ENCODE assay signal across 12 cellular contexts in the genomic region with DNA sequence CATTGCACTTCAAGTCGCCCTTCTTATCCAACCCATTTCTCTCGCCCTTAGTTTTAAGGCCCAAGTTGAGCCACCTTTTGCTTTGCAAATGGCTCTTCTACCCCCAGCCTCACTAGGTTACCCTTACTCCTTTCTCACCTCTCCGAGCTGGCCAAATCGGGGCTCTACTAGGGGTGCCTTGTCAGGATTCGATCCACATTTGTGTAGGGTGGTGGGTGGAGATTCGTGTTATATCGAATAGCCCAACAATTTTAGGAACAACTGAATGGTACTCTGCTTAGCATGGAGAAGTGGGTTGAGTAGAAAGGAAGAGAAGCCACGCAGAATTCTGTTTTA. TPM values are rescaled to one million over a fixed set of nuclear protein-coding genes. Genes with fewer than 3 reads are reported as not detected.
A peak's percentile ranks its signal among the peaks of the same experiment; 100 is the strongest.
DNase-seq lines count a peak whose midpoint lies in the region; ATAC-seq and TF ChIP-seq lines count a peak whose summit lies in the region.
"Had no signal": no experiment of that assay in that cellular context is flagged by ENCODE, and none has a peak within 500 bp of the region (broad histone marks: within the 10 kb centered on the region; RNA-seq: fewer than 3 reads in every experiment).

No MANE protein-coding gene starts in this region.

- no peak overlapping the region for H3K27ac ChIP-seq in MM.1S (ENCODE audit: low read length)
- H3K27ac ChIP-seq in ectodermal cell (ENCODE audit: insufficient read depth, low read depth, low read length, poor library complexity, severe bottlenecking), result no peak overlapping the region
- H3K27ac ChIP-seq in tibial nerve, result peak overlapping the region; percentile 66 to 88 (median 78)

- TF ChIP-seq POLR2A in tibial nerve (IDR thresholded peaks at IDR 0.05), result no peak

- H3K4me1 ChIP-seq in MM.1S (ENCODE audit: low read length) (no peaks in the 10 kb centered on the region; the same call in 1 of the 2 replicates), ectodermal cell (ENCODE audit: control insufficient read depth, insufficient read depth, low read length) (peaks cover 11% of the 10 kb centered on the region), tibial nerve (peaks cover 0 to 71% (median 5%) of the 10 kb centered on the region in 4 donors)

- TF ChIP-seq EP300 in tibial nerve (IDR thresholded peaks at IDR 0.05), result no peak

- H3K4me1 Mint-ChIP-seq in mesothelial cell of epicardium, result peaks cover 52% of the 10 kb centered on the region

- no peaks in the 10 kb centered on the region; the same call in 1 of the 2 replicates for H3K36me3 ChIP-seq in MM.1S (replicated peaks; ENCODE audit: insufficient read depth, low read length)
- no peaks in the 10 kb centered on the region for H3K36me3 ChIP-seq in ectodermal cell (ENCODE audit: control insufficient read depth, insufficient read depth, low read length)
- H3K36me3 ChIP-seq in tibial nerve, result no peaks in the 10 kb centered on the region

- H3F3A ChIP-seq in MM.1S (ENCODE audit: insufficient read depth, low read length), result no peaks in the 10 kb centered on the region; the same call in 1 of the 2 replicates

- no peak for ATAC-seq in HG02852 (IDR thresholded peaks at IDR 0.05; ENCODE audit: unreplicated experiment)
- ATAC-seq: activated T-cell treated with anti-CD3 and anti-CD28 coated beads, Interleukin-2, amount 50 U/mL, for 72 hours; K562 had no signal

- no peaks in the 10 kb centered on the region for H3K79me2 ChIP-seq in MM.1S (ENCODE audit: low read length)

- DNase-seq in MM.1S (no peak), mesothelial cell of epicardium (ENCODE audit: low spot score in 2 of 2, unreplicated experiment in 2 of 2) (no peak), tibial nerve (ENCODE audit: low spot score in 2 of 2) (no peak), mucosa of gallbladder (ENCODE audit: low spot score) (no peak), CD1c-positive myeloid dendritic cell (ENCODE audit: extremely low spot score) (no peak), NCI-H2227 (lab: John Stamatoyannopoulos, UW; ENCODE audit: unreplicated experiment) (no peak)
- DNase-seq: activated T-cell treated with anti-CD3 and anti-CD28 coated beads, Interleukin-2, amount 50 U/mL, for 72 hours; NCI-H446; T-helper 9 cell had no signal

- H3K9ac ChIP-seq in MM.1S (ENCODE audit: low read length), result no peak overlapping the region

- H3K4me2 ChIP-seq in MM.1S (ENCODE audit: low read depth, low read length), result peak overlapping the region; percentile 100; the same call in 1 of the 2 replicates

- H4K20me1 ChIP-seq in MM.1S (ENCODE audit: insufficient read depth, low read length), result no peaks in the 10 kb centered on the region

- H3K4me3 ChIP-seq in MM.1S (ENCODE audit: low read length) (no peak overlapping the region), ectodermal cell (ENCODE audit: insufficient read depth, low read depth, low read length) (peak overlapping the region; percentile 67), tibial nerve (peak overlapping the region; percentile 50 to 78 (median 67))
- H3K4me3 ChIP-seq: K562 had no signal

- H3K36me3 Mint-ChIP-seq in mesothelial cell of epicardium, result peaks cover 3% of the 10 kb centered on the region

- H3K27ac Mint-ChIP-seq in mesothelial cell of epicardium, result peak overlapping the region; percentile 64
- H3K27ac Mint-ChIP-seq: activated T-cell treated with anti-CD3 and anti-CD28 coated beads, Interleukin-2, amount 50 U/mL, for 72 hours had no signal

- H3K27me3 ChIP-seq in MM.1S (replicated peaks; ENCODE audit: insufficient read depth, low read length) (peaks cover 11% of the 10 kb centered on the region; the same call in 1 of the 2 replicates), ectodermal cell (ENCODE audit: control insufficient read depth, insufficient read depth, low read length, poor library complexity, severe bottlenecking) (peaks cover 64% of the 10 kb centered on the region), tibial nerve (peaks cover 0 to 12% of the 10 kb centered on the region in 2 donors)

- H3K4me3 Mint-ChIP-seq in mesothelial cell of epicardium, result peak overlapping the region; percentile 97
- H3K4me3 Mint-ChIP-seq: activated T-cell treated with anti-CD3 and anti-CD28 coated beads, Interleukin-2, amount 50 U/mL, for 72 hours had no signal

- WGBS in ectodermal cell, 2 experiments, result 5 to 7% methylated on average over 7 to 8 of the region's 8 CpGs
- WGBS in tibial nerve, 2 donors, result 21 to 30% methylated on average over 8 of the region's 8 CpGs

- no peaks in the 10 kb centered on the region for H3K9me3 ChIP-seq in MM.1S (replicated peaks; ENCODE audit: insufficient read depth, low read length)
- no peaks in the 10 kb centered on the region for H3K9me3 ChIP-seq in ectodermal cell (ENCODE audit: control insufficient read depth, low read length)
- no peaks in the 10 kb centered on the region for H3K9me3 ChIP-seq in tibial nerve

- no peak overlapping the region for H2AFZ ChIP-seq in MM.1S (ENCODE audit: low read length)

- H3K27me3 Mint-ChIP-seq in mesothelial cell of epicardium (ENCODE audit: low read depth), result peaks cover 25% of the 10 kb centered on the region

- no peaks in the 10 kb centered on the region for H3K9me2 ChIP-seq in MM.1S (replicated peaks; ENCODE audit: insufficient read depth, low read length)

- TF ChIP-seq CTCF in MM.1S (IDR thresholded peaks at IDR 0.05; ENCODE audit: low read length), result no peak
- TF ChIP-seq CTCF in mesothelial cell of epicardium (IDR thresholded peaks at IDR 0.05; ENCODE audit: unreplicated experiment), result no peak
- no peak for TF ChIP-seq CTCF in tibial nerve (IDR thresholded peaks at IDR 0.05)

- no peaks in the 10 kb centered on the region for H3K9me3 Mint-ChIP-seq in mesothelial cell of epicardium
- H3K9me3 Mint-ChIP-seq: activated T-cell treated with anti-CD3 and anti-CD28 coated beads, Interleukin-2, amount 50 U/mL, for 72 hours had no signal

RNA-seq across cellular contexts. Expression of gene SLIT2, which starts 3.5 kb away (rescaled TPM):
- 13.5 TPM for polyA plus RNA-seq in ectodermal cell (2013, experiment 1 of 4)
- polyA plus RNA-seq in ectodermal cell (2013, experiment 2 of 4), result 15.8 TPM
- 14.6 TPM for polyA plus RNA-seq in ectodermal cell (2013, experiment 3 of 4)
- polyA plus RNA-seq in ectodermal cell (2013, experiment 4 of 4), result 18.8 TPM
- total RNA-seq in mesothelial cell of epicardium (155 to 168 TPM (median 156 TPM) in 3 replicates), tibial nerve (10 to 100 TPM; 38.6 to 66.2 (median 47.2) TPM), mucosa of gallbladder (19.1 TPM)
- total RNA-seq: activated T-cell treated with anti-CD3 and anti-CD28 coated beads, Interleukin-2, amount 50 U/mL, for 72 hours had no signal

Comparison
In these comparisons a context has a peak if more than half of its experiments do, and no peak if none do; other contexts are left out.
1. H3K27ac ChIP-seq: peak in tibial nerve (4 of 4); none in MM.1S (single experiment) and ectodermal cell (single experiment).